ENCODE assay signal across 8 cellular contexts in genomic region chr17:38672788-38673713, GRCh38. TPM values are rescaled to one million over a fixed set of nuclear protein-coding genes. Genes with fewer than 3 reads are reported as not detected.
A peak's percentile ranks its signal among the peaks of the same experiment; 100 is the strongest.
DNase-seq lines count a peak whose midpoint lies in the region; ATAC-seq and TF ChIP-seq lines count a peak whose summit lies in the region.

No MANE protein-coding gene starts in this region.

- no peak overlapping the region for H2AFZ ChIP-seq in OCI-LY1 (ENCODE audit: low read length)
- no peak overlapping the region for H2AFZ ChIP-seq in osteoblast (ENCODE audit: low read length)

- ATAC-seq in HG03135 (IDR thresholded peaks at IDR 0.05; ENCODE audit: unreplicated experiment) (no peak), GM21529 (IDR thresholded peaks at IDR 0.05; ENCODE audit: unreplicated experiment) (no peak)

- no peak overlapping the region; the same call in 1 of the 2 replicates for H3K9ac ChIP-seq in OCI-LY1 (ENCODE audit: low read length)

- TF ChIP-seq CTCF in OCI-LY1 (IDR thresholded peaks at IDR 0.05; ENCODE audit: low read length), result no peak
- no peak for TF ChIP-seq CTCF in dorsolateral prefrontal cortex (IDR thresholded peaks at IDR 0.05 in 54 of 56, conservative IDR thresholded peaks at IDR 0.05 in 2 of 56; ENCODE audit: low read depth in 1 of 56, partially characterized antibody in 56 of 56)
- no peak for TF ChIP-seq CTCF in osteoblast (IDR thresholded peaks at IDR 0.05; ENCODE audit: extremely low read depth, low read depth, low read length)

- H3K27me3 ChIP-seq in OCI-LY1 (ENCODE audit: insufficient read depth, low read length) (peaks cover 14% of the 10 kb centered on the region), dorsolateral prefrontal cortex (peaks cover 0 to 12% (median 0%) of the 10 kb centered on the region in 45 donors), osteoblast (ENCODE audit: insufficient read depth, low read length) (peaks cover 62% of the 10 kb centered on the region)

- no peaks in the 10 kb centered on the region for H3F3A ChIP-seq in OCI-LY1 (ENCODE audit: insufficient read depth, low read length)

- H3K4me3 ChIP-seq in OCI-LY1 (ENCODE audit: low read depth, low read length, poor library complexity, severe bottlenecking), result peak overlapping the region; percentile 70
- peak overlapping the region; percentile 39 to 80 (median 67) for H3K4me3 ChIP-seq in dorsolateral prefrontal cortex
- no peak overlapping the region for H3K4me3 ChIP-seq in osteoblast (ENCODE audit: insufficient read depth, low read length)

- DNase-seq in D341Med (ENCODE audit: low spot score) (peak; percentile 22), dorsolateral prefrontal cortex (no peak), osteoblast (ENCODE audit: insufficient read length, low spot score, missing footprints) (peak; percentile 81), NCI-H1694 treated with DMSO at 0.1 percent for 48 hours (lab: John Stamatoyannopoulos, UW) (no peak), NK-92 (lab: John Stamatoyannopoulos, UW; ENCODE audit: unreplicated experiment) (no peak)

- no peaks in the 10 kb centered on the region for H3K9me2 ChIP-seq in OCI-LY1 (ENCODE audit: low read depth, low read length)

- H3K27ac ChIP-seq in OCI-LY1 (ENCODE audit: low read depth, low read length, poor library complexity, severe bottlenecking) (no peak overlapping the region), dorsolateral prefrontal cortex (peak overlapping the region in 4 of 59 donors; percentile 36 to 71 (median 58)), osteoblast (ENCODE audit: low read depth, low read length) (no peak overlapping the region)

- H3K4me1 ChIP-seq in OCI-LY1 (ENCODE audit: insufficient read depth, low read length, severe bottlenecking) (peaks cover 21% of the 10 kb centered on the region), osteoblast (ENCODE audit: insufficient read depth, low read length) (peaks cover 8% of the 10 kb centered on the region)

- no peaks in the 10 kb centered on the region for H3K36me3 ChIP-seq in OCI-LY1 (ENCODE audit: insufficient read depth, low read length)
- no peaks in the 10 kb centered on the region for H3K36me3 ChIP-seq in osteoblast (ENCODE audit: insufficient read depth, low read length)

- H3K79me2 ChIP-seq in OCI-LY1 (ENCODE audit: insufficient read depth, low read length) (no peaks in the 10 kb centered on the region), osteoblast (ENCODE audit: insufficient read depth, low read length) (no peaks in the 10 kb centered on the region)

- intact Hi-C loops in dorsolateral prefrontal cortex (cut with DNase I), result no loop called here

- H3K4me2 ChIP-seq in OCI-LY1 (ENCODE audit: low read length) (peak overlapping the region; percentile 67), osteoblast (ENCODE audit: insufficient read depth, low read length) (peak overlapping the region; percentile 78)

- H3K9me3 ChIP-seq in OCI-LY1 (ENCODE audit: low read length) (no peaks in the 10 kb centered on the region), osteoblast (ENCODE audit: low read depth, low read length) (no peaks in the 10 kb centered on the region)

- H4K20me1 ChIP-seq in OCI-LY1 (ENCODE audit: insufficient read depth, low read length) (no peaks in the 10 kb centered on the region), osteoblast (ENCODE audit: insufficient read depth, low read length) (no peaks in the 10 kb centered on the region)

RNA-seq across cellular contexts. Expression of gene EPOP, which starts 1.7 kb away (rescaled TPM):
- total RNA-seq in dorsolateral prefrontal cortex (10 to 100 TPM in 105 of 120 experiments, 1 to 10 TPM in 15; 4.4 to 32.8 (median 13.7) TPM), osteoblast (1.2 and 2.2 TPM in 2 replicates)

RNA-seq across cellular contexts. Expression of gene MLLT6, which starts 32.0 kb away (rescaled TPM):
- 100 to 1,000 TPM; 118 to 242 (median 168) TPM for total RNA-seq in dorsolateral prefrontal cortex
- 33.3 and 44.2 TPM in 2 replicates for total RNA-seq in osteoblast

RNA-seq across cellular contexts. Expression of gene CISD3, which starts 57.1 kb away (rescaled TPM):
- total RNA-seq in dorsolateral prefrontal cortex, result 10 to 100 TPM; 15.5 to 38.5 (median 25.9) TPM
- 3.5 and 3.6 TPM in 2 replicates for total RNA-seq in osteoblast

Comparison
In these comparisons a context has a peak if more than half of its experiments do, and no peak if none do; other contexts are left out.
1. DNase-seq: peak in D341Med (single experiment) and osteoblast (single experiment); none in dorsolateral prefrontal cortex (0 of 10), NCI-H1694 treated with DMSO at 0.1 percent for 48 hours (single experiment) and NK-92 (single experiment).